ENCODE assay signal across 12 cellular contexts in the genomic region with DNA sequence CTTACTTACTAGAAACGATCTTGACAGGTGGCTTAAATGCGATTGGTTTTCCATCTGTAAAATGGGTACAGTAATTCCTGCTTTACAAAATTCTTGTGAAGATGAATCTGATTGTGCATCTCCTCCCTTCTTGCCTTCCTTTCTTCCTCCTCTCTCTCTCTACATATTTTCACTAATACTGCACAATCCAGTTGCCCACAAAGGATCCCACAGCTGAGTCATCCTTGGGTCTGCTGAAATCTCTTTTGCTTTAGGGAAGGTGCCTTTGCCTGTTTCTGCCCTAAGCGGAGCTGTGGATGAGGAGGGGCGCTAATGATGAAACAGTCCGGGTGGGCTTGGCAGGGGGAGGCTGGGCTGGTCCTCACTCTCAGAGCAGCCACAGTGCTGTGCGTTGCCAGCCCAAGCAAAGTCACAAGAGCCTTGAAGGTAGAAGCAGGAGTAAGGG. TPM values are rescaled to one million over a fixed set of nuclear protein-coding genes. Genes with fewer than 3 reads are reported as not detected.
DNase-seq lines count a peak whose midpoint lies in the region; ATAC-seq, FAIRE-seq and TF ChIP-seq lines count a peak whose summit lies in the region.
"Had no signal": no experiment of that assay in that cellular context is flagged by ENCODE, and none has a peak within 500 bp of the region (broad histone marks: within the 10 kb centered on the region; RNA-seq: fewer than 3 reads in every experiment).

No MANE protein-coding gene starts in this region.

- H3K27me3 ChIP-seq in astrocyte (ENCODE audit: insufficient read depth, low read length) (no peaks in the 10 kb centered on the region), body of pancreas (no peaks in the 10 kb centered on the region)
- H3K27me3 ChIP-seq: heart left ventricle had no signal

- no peaks in the 10 kb centered on the region for H4K20me1 ChIP-seq in astrocyte (ENCODE audit: insufficient read depth, low read length)

- H3K9ac ChIP-seq in astrocyte (ENCODE audit: low read length) = peak overlapping the region; percentile 60

- H2AFZ ChIP-seq in astrocyte (ENCODE audit: low read depth, low read length) = no peak overlapping the region

- peak overlapping the region; percentile 83 for H3K4me2 ChIP-seq in astrocyte (ENCODE audit: low read length)

- H3K27me3 Mint-ChIP-seq in astrocyte (ENCODE audit: low read depth, unreplicated experiment) = no peaks in the 10 kb centered on the region

- peak overlapping the region; percentile 98 for H3K27ac ChIP-seq in astrocyte (ENCODE audit: low read depth, low read length)
- H3K27ac ChIP-seq in body of pancreas = peak overlapping the region in 1 of 4 donors; percentile 26

- H3K36me3 ChIP-seq in astrocyte (ENCODE audit: insufficient read depth, low read length) = no peaks in the 10 kb centered on the region
- H3K36me3 ChIP-seq in body of pancreas (replicated peaks in 1 of 2; ENCODE audit: insufficient read depth in 1 of 2, low read depth in 2 of 2) = no peaks in the 10 kb centered on the region
- H3K36me3 ChIP-seq: heart left ventricle had no signal

- H3K4me1 Mint-ChIP-seq in astrocyte (ENCODE audit: low read depth, unreplicated experiment) = peaks cover 88% of the 10 kb centered on the region

- peak overlapping the region; percentile 99 for H3K27ac Mint-ChIP-seq in astrocyte (ENCODE audit: unreplicated experiment)

- H3K4me1 ChIP-seq in astrocyte (ENCODE audit: insufficient read depth, low read length) = peaks cover 67% of the 10 kb centered on the region
- peaks cover 37% of the 10 kb centered on the region for H3K4me1 ChIP-seq in body of pancreas

- peaks cover 2% of the 10 kb centered on the region for H3K9me3 Mint-ChIP-seq in astrocyte (ENCODE audit: unreplicated experiment)

- peak; percentile 51 for DNase-seq in activated effector memory CD4-positive, alpha-beta T cell treated with anti-CD3 and anti-CD28 coated beads, Interleukin-2, amount 50 U/mL, for 16 hours
- no peak for DNase-seq in activated effector memory CD4-positive, alpha-beta T cell treated with Interleukin-2 at 50 U/mL for 16 hours
- DNase-seq in astrocyte (ENCODE audit: low read depth) (peak; percentile 97), kidney glomerular epithelial cell (lab: John Stamatoyannopoulos, UW) (peak; percentile 94), body of pancreas (no peak), GM10266 (ENCODE audit: extremely low spot score) (no peak)
- DNase-seq: activated gamma-delta T cell, heart left ventricle, NCI-H1417 treated with DMSO at 0.1 percent for 48 hours had no signal

- TF ChIP-seq CTCF in astrocyte (IDR thresholded peaks at IDR 0.05; ENCODE audit: insufficient read depth, low read depth, low read length) (no peak), body of pancreas (IDR thresholded peaks at IDR 0.05) (no peak), GM10266 (IDR thresholded peaks at IDR 0.05; ENCODE audit: control insufficient read depth, insufficient read depth, low read depth, missing control alignments) (no peak)

- H3K4me3 ChIP-seq in astrocyte (ENCODE audit: insufficient read depth, low read depth, low read length) = no peak overlapping the region
- H3K4me3 ChIP-seq in body of pancreas = no peak overlapping the region
- H3K4me3 ChIP-seq: heart left ventricle had no signal

- H3K79me2 ChIP-seq in astrocyte (ENCODE audit: insufficient read depth, low read length) = no peaks in the 10 kb centered on the region

- TF ChIP-seq POLR2A in body of pancreas (IDR thresholded peaks at IDR 0.05) = no peak

- peak; percentile 87 for FAIRE-seq in astrocyte (lab: Jason Lieb, UNC)
- FAIRE-seq: GM18507 had no signal

- H3K36me3 Mint-ChIP-seq in astrocyte (ENCODE audit: low read depth, unreplicated experiment) = peaks cover 6% of the 10 kb centered on the region

- ATAC-seq in HG03342 (IDR thresholded peaks at IDR 0.05; ENCODE audit: unreplicated experiment) (no peak), body of pancreas (no peak), GM18858 (IDR thresholded peaks at IDR 0.05; ENCODE audit: unreplicated experiment) (no peak)

- no peak overlapping the region for H3K4me3 Mint-ChIP-seq in astrocyte (ENCODE audit: unreplicated experiment)

- intact Hi-C loops in body of pancreas (cut with DNase I) = no loop called here

- H3K9me3 ChIP-seq in astrocyte (ENCODE audit: insufficient read depth, low read depth, low read length) (no peaks in the 10 kb centered on the region), body of pancreas (no peaks in the 10 kb centered on the region)
- H3K9me3 ChIP-seq: heart left ventricle had no signal

- WGBS in body of pancreas, 2 donors = 68 to 84% methylated on average over 6 of the region's 6 CpGs

RNA-seq across cellular contexts. Expression of a gene that starts 46.1 kb away (rescaled TPM):
- total RNA-seq in astrocyte = 150 and 197 TPM in 2 replicates
- total RNA-seq in body of pancreas = 10 to 100 TPM; 65.1 to 71.5 TPM

Comparison
In these comparisons a context has a peak if more than half of its experiments do, and no peak if none do; other contexts are left out.
1. DNase-seq: peak in activated effector memory CD4-positive, alpha-beta T cell treated with anti-CD3 and anti-CD28 coated beads, Interleukin-2, amount 50 U/mL, for 16 hours (single experiment), astrocyte (single experiment) and kidney glomerular epithelial cell (single experiment); none in activated effector memory CD4-positive, alpha-beta T cell treated with Interleukin-2 at 50 U/mL for 16 hours (single experiment), body of pancreas (0 of 4) and GM10266 (single experiment).